8 cellular contexts compared by ENCODE assay signal in the genomic region with DNA sequence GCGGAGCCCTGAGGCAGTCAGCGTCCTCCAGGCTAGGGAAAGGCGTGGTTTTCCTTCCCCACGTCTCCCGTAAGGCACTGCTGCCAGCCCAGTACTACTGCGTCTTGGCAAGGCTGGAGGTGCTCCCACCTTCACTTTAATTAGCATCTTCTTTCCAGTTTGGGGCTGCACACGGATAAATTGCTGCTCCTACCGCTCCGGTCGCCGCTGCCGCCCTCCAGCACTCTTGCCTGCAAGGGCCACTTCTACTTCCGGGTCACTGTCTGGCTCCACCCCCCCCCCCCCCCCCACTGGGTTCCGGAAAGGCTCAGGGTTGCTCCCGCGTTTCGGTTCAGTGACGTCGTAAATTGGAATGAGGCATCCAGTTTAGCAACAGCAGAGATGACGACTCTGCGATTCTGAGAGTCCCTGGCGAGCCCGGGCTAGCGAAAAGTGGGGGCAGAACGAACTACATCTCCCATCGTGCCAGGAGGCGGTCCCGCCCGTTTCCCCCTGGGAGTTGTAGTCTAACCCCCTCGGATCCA. TPM values are rescaled to one million over a fixed set of nuclear protein-coding genes. Genes with fewer than 3 reads are reported as not detected.
DNase-seq lines count a peak whose midpoint lies in the region; ATAC-seq and TF ChIP-seq lines count a peak whose summit lies in the region.

A gene (minus strand): TSS at position 247 of the 524 bp plus-strand sequence. CDS start 100 bp downstream, at position 147.

- peak; percentile 65 for ATAC-seq in HG02623 (IDR thresholded peaks at IDR 0.05; ENCODE audit: unreplicated experiment)
- peak; percentile 86 to 95 for ATAC-seq in activated naive CD4-positive, alpha-beta T cell treated with anti-CD3 and anti-CD28 coated beads, Interleukin-2, amount 50 U/mL, for 72 hours

- peak within 1 kb of the TSS; percentile 94 to 96 for H3K27ac Mint-ChIP-seq in activated naive CD4-positive, alpha-beta T cell treated with anti-CD3 and anti-CD28 coated beads, Interleukin-2, amount 50 U/mL, for 72 hours

- H3K36me3 ChIP-seq in osteoblast (ENCODE audit: insufficient read depth, low read length) (peaks cover 30% of the 10 kb centered on the region), testis (ENCODE audit: low read depth, missing control alignments) (no peaks in the 10 kb centered on the region)

- TF ChIP-seq CTCF in osteoblast (IDR thresholded peaks at IDR 0.05; ENCODE audit: extremely low read depth, low read depth, low read length) (no peak), testis (IDR thresholded peaks at IDR 0.05) (no peak)

- no peak for TF ChIP-seq POLR2A in testis (IDR thresholded peaks at IDR 0.05)

- H3K27ac ChIP-seq in osteoblast (ENCODE audit: low read depth, low read length), result peak within 1 kb of the TSS; percentile 93
- peak within 1 kb of the TSS; percentile 72 to 82 for H3K27ac ChIP-seq in testis

- H3K4me2 ChIP-seq in osteoblast (ENCODE audit: insufficient read depth, low read length), result peak within 1 kb of the TSS; percentile 92

- H2AFZ ChIP-seq in osteoblast (ENCODE audit: low read length), result peak within 1 kb of the TSS; percentile 97

- H3K4me3 ChIP-seq in GM08714 (ENCODE audit: low read length) (peak within 1 kb of the TSS; percentile 79), osteoblast (ENCODE audit: insufficient read depth, low read length) (peak within 1 kb of the TSS; percentile 97), testis (peak within 1 kb of the TSS; percentile 75 to 91)

- H4K20me1 ChIP-seq in osteoblast (ENCODE audit: insufficient read depth, low read length), result peaks cover 3% of the 10 kb centered on the region

- H3K9me3 Mint-ChIP-seq in activated naive CD4-positive, alpha-beta T cell treated with anti-CD3 and anti-CD28 coated beads, Interleukin-2, amount 50 U/mL, for 72 hours, result no peaks in the 10 kb centered on the region

- H3K4me1 ChIP-seq in osteoblast (ENCODE audit: insufficient read depth, low read length) (peaks cover 34% of the 10 kb centered on the region), testis (peaks cover 19% of the 10 kb centered on the region)

- intact Hi-C loops in testis (cut with DNase I; ENCODE audit: low total_unique reads), result no loop called here

- H3K27me3 ChIP-seq in osteoblast (ENCODE audit: insufficient read depth, low read length) (no peaks in the 10 kb centered on the region), testis (no peaks in the 10 kb centered on the region)

- H3K9me3 ChIP-seq in osteoblast (ENCODE audit: low read depth, low read length), result no peaks in the 10 kb centered on the region
- no peaks in the 10 kb centered on the region for H3K9me3 ChIP-seq in testis

- DNase-seq in NCI-H1105 (lab: John Stamatoyannopoulos, UW), result peak; percentile 88
- DNase-seq in SKM-1 (lab: John Stamatoyannopoulos, UW; ENCODE audit: unreplicated experiment), result peak; percentile 91
- peak; percentile 86 for DNase-seq in activated naive CD4-positive, alpha-beta T cell treated with anti-CD3 and anti-CD28 coated beads, Interleukin-2, amount 50 U/mL, for 72 hours (ENCODE audit: low spot score in 2 of 2)
- peak; percentile 90 for DNase-seq in glomerular visceral epithelial cell (ENCODE audit: extremely low spot score)
- DNase-seq in osteoblast (ENCODE audit: insufficient read length, low spot score, missing footprints), result peak; percentile 95
- peak; percentile 94 for DNase-seq in testis

- H3K79me2 ChIP-seq in osteoblast (ENCODE audit: insufficient read depth, low read length), result peaks cover 80% of the 10 kb centered on the region

- peaks cover 16 to 51% of the 10 kb centered on the region in 2 donors for H3K36me3 Mint-ChIP-seq in activated naive CD4-positive, alpha-beta T cell treated with anti-CD3 and anti-CD28 coated beads, Interleukin-2, amount 50 U/mL, for 72 hours

- WGBS in testis, 2 donors, result 0 to 2% methylated on average over 14 to 30 of the region's 30 CpGs

RNA-seq across cellular contexts. Expression of the gene that starts here (rescaled TPM):
- total RNA-seq in activated naive CD4-positive, alpha-beta T cell treated with anti-CD3 and anti-CD28 coated beads, Interleukin-2, amount 50 U/mL, for 72 hours, result 100 to 1,000 TPM; 172 to 210 TPM
- total RNA-seq in osteoblast (56.3 and 69.1 TPM in 2 replicates), testis (100 to 1,000 TPM in 1 of 2 donors, 10 to 100 TPM in 1; 94.6 to 110 TPM)
- 180 TPM for polyA plus RNA-seq in testis (ENCODE audit: insufficient read depth, low read depth, low replicate concordance)

Comparison
In these comparisons a context has a peak if more than half of its experiments do, and no peak if none do; other contexts are left out.
1. Peak in every context shown above with its lines: DNase-seq, ATAC-seq, H3K4me3 ChIP-seq and H3K27ac ChIP-seq.